Comparison of ENCODE assay signal across 8 cellular contexts in the genomic region with DNA sequence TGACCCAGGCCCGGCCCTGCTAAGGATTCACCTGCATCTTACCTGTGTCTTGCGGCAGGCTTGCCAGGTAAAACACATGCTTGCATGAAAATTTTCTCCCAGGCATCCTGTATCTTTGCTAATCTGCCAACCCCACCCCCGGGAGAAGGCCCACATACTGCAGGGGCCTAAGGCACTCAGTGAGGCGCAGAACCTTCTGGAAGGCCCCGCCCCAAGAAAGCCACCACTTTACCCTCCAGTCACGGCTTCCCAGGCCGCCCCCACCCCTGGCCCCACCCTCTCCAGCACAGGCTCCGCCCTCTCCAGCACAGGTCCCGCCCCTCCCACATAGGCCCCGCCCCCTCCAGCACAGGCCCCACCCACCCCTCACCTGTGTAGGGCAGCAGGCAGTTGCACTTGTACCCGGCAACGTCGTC. TPM values are rescaled to one million over a fixed set of nuclear protein-coding genes. Genes with fewer than 3 reads are reported as not detected.
A peak's percentile ranks its signal among the peaks of the same experiment; 100 is the strongest.
DNase-seq lines count a peak whose midpoint lies in the region; ATAC-seq and TF ChIP-seq lines count a peak whose summit lies in the region.

No MANE protein-coding gene starts in this region.

- no peak for TF ChIP-seq POLR2A in adrenal gland (IDR thresholded peaks at IDR 0.05)
- TF ChIP-seq POLR2A in upper lobe of left lung (IDR thresholded peaks at IDR 0.05) = no peak

- no peaks in the 10 kb centered on the region for H3K9me3 ChIP-seq in adrenal gland (replicated peaks in 1 of 3)
- no peaks in the 10 kb centered on the region for H3K9me3 ChIP-seq in upper lobe of left lung

- ATAC-seq in upper lobe of left lung (ENCODE audit: low FRiP score in 2 of 2) (peak; percentile 13 to 15), GM19395 (IDR thresholded peaks at IDR 0.05; ENCODE audit: unreplicated experiment) (no peak), GM18909 (IDR thresholded peaks at IDR 0.05; ENCODE audit: poor library complexity, unreplicated experiment) (no peak)

- DNase-seq in activated naive CD4-positive, alpha-beta T cell treated with Interleukin-2 at 50 U/mL for 16 hours = peak; percentile 24
- no peak for DNase-seq in activated naive CD4-positive, alpha-beta T cell treated with anti-CD3 and anti-CD28 coated beads, Interleukin-2, amount 50 U/mL, for 16 hours
- DNase-seq in adrenal gland (no peak), lung microvascular endothelial cell (ENCODE audit: low read depth in 2 of 2) (peak; percentile 80 to 82), upper lobe of left lung (peak in 1 of 2 donors; percentile 59), NCI-H1694 (lab: John Stamatoyannopoulos, UW) (no peak)

- no peak for TF ChIP-seq EP300 in upper lobe of left lung (IDR thresholded peaks at IDR 0.05)

- intact Hi-C loops in adrenal gland (cut with DNase I) = no loop called here

- WGBS in adrenal gland, 4 donors = 81 to 97% (median 84%) methylated on average over 5 to 13 of the region's 13 CpGs
- 80 to 87% methylated on average over 3 to 10 of the region's 13 CpGs for WGBS in upper lobe of left lung, 2 donors

- H3K4me1 ChIP-seq in adrenal gland (replicated peaks in 1 of 2) = no peaks in the 10 kb centered on the region
- H3K4me1 ChIP-seq in upper lobe of left lung = peaks cover 23 to 59% (median 39%) of the 10 kb centered on the region in 4 donors

- no peak overlapping the region for H3K4me3 ChIP-seq in adrenal gland
- H3K4me3 ChIP-seq in upper lobe of left lung = peak overlapping the region in 3 of 4 donors; percentile 9 to 32 (median 13)

- TF ChIP-seq CTCF in adrenal gland (IDR thresholded peaks at IDR 0.05) (no peak), upper lobe of left lung (IDR thresholded peaks at IDR 0.05) (no peak)

- H3K36me3 ChIP-seq in adrenal gland (replicated peaks in 1 of 2) = peaks cover 0 to 79% of the 10 kb centered on the region in 2 donors
- H3K36me3 ChIP-seq in upper lobe of left lung = peaks cover 59 to 100% (median 100%) of the 10 kb centered on the region in 4 donors

- H3K27me3 ChIP-seq in adrenal gland (no peaks in the 10 kb centered on the region), upper lobe of left lung (no peaks in the 10 kb centered on the region)

- H3K27ac ChIP-seq in adrenal gland = peak overlapping the region in 3 of 5 donors; percentile 37 to 85 (median 64)
- H3K27ac ChIP-seq in upper lobe of left lung = peak overlapping the region; percentile 85 to 95 (median 88)

RNA-seq across cellular contexts. Expression of a gene that starts 29.8 kb away (rescaled TPM):
- total RNA-seq in adrenal gland (100 to 1,000 TPM in 1 of 8 donors, 10 to 100 TPM in 7; 48.4 to 107 (median 56.5) TPM), lung microvascular endothelial cell (12.4 and 14.3 TPM in 2 replicates), upper lobe of left lung (10 to 100 TPM; 64.1 to 89.1 (median 72.1) TPM)
- 10 to 100 TPM; 52.0 to 81.6 (median 77.0) TPM for polyA plus RNA-seq in adrenal gland

RNA-seq across cellular contexts. Expression of a gene that starts 33.2 kb away (rescaled TPM):
- 10 to 100 TPM; 18.1 to 31.5 (median 25.7) TPM for total RNA-seq in adrenal gland
- 10 to 100 TPM in 1 of 3 donors, 1 to 10 TPM in 1, under 1 TPM in 1; 0.81 to 21.2 (median 6.2) TPM for polyA plus RNA-seq in adrenal gland
- 75.2 and 76.9 TPM in 2 replicates for total RNA-seq in lung microvascular endothelial cell
- total RNA-seq in upper lobe of left lung = 100 to 1,000 TPM in 4 of 6 donors, 10 to 100 TPM in 2; 49.6 to 175 (median 110) TPM

Comparison
In these comparisons a context has a peak if more than half of its experiments do, and no peak if none do; other contexts are left out.
1. DNase-seq: peak in activated naive CD4-positive, alpha-beta T cell treated with Interleukin-2 at 50 U/mL for 16 hours (single experiment) and lung microvascular endothelial cell (2 of 2); none in activated naive CD4-positive, alpha-beta T cell treated with anti-CD3 and anti-CD28 coated beads, Interleukin-2, amount 50 U/mL, for 16 hours (single experiment), adrenal gland (0 of 7) and NCI-H1694 (single experiment).
2. H3K4me3 ChIP-seq: peak in upper lobe of left lung (3 of 4); none in adrenal gland (0 of 4).
3. ATAC-seq: peak in upper lobe of left lung (2 of 2); none in GM19395 (single experiment) and GM18909 (single experiment).